21 cellular contexts compared by ENCODE assay signal in genomic region chr6:162941128-162941527, GRCh38.
"Had no signal": no experiment of that assay in that cellular context is flagged by ENCODE, and none has a peak within 500 bp of the region (broad histone marks: within the 10 kb centered on the region; RNA-seq: fewer than 3 reads in every experiment).

No MANE protein-coding gene starts in this region.

- H3K4me1 Mint-ChIP-seq: naive B cell, nephron had no signal

- H3K27me3 ChIP-seq: gastroesophageal sphincter, neutrophil, right atrium auricular region, sigmoid colon, suprapubic skin, tibial artery, upper lobe of left lung, uterus had no signal

- H3K27me3 Mint-ChIP-seq: naive B cell had no signal

- ATAC-seq: esophagus mucosa, gastroesophageal sphincter, lower lobe of right lung had no signal

- H3K36me3 ChIP-seq: gastroesophageal sphincter, left ventricle myocardium inferior, lower lobe of right lung, neutrophil, right atrium auricular region, sigmoid colon, suprapubic skin, tibial artery, upper lobe of left lung, uterus had no signal

- H3K9me3 ChIP-seq: neutrophil, uterus had no signal

- H3K27ac ChIP-seq: coronary artery, gastroesophageal sphincter, left ventricle myocardium inferior, lower lobe of right lung, neutrophil, right atrium auricular region, sigmoid colon, suprapubic skin, tibial artery, upper lobe of left lung, uterus had no signal

- H3K4me3 ChIP-seq: coronary artery, gastroesophageal sphincter, left ventricle myocardium inferior, lower lobe of right lung, right atrium auricular region, sigmoid colon, suprapubic skin, tibial artery, upper lobe of left lung, uterus had no signal

- H3K36me3 Mint-ChIP-seq: naive B cell had no signal

- H3K4me3 Mint-ChIP-seq: naive B cell, nephron had no signal

- H3K27ac Mint-ChIP-seq: naive B cell, nephron had no signal

- DNase-seq: effector CD4-positive, alpha-beta T cell; glutamatergic neuron; islet precursor cell; left ventricle myocardium inferior; lower lobe of right lung; mesendoderm; naive B cell; sigmoid colon; small intestine; stimulated activated CD4-positive, alpha-beta T cell treated with anti-CD3 and anti-CD28 coated beads, Interleukin-12 subunit alpha, Interleukin-12 subunit beta, amount 100 ng/mL, for 4 hours; stimulated activated naive CD4-positive, alpha-beta T cell; tibial artery; uterus had no signal

- H3K4me1 ChIP-seq: gastroesophageal sphincter, left ventricle myocardium inferior, lower lobe of right lung, right atrium auricular region, sigmoid colon, suprapubic skin, tibial artery, upper lobe of left lung, uterus had no signal
